In genomic region chr16:68332411-68333121, GRCh38 we compare ENCODE assay signal across 8 cellular contexts. TPM values are rescaled to one million over a fixed set of nuclear protein-coding genes. Genes with fewer than 3 reads are reported as not detected.
DNase-seq lines count a peak whose midpoint lies in the region; ATAC-seq lines count a peak whose summit lies in the region.

No MANE protein-coding gene starts in this region.

- H3K27ac ChIP-seq in thymus (ENCODE audit: low read depth): peak overlapping the region; percentile 87

- H3K9me3 ChIP-seq in thymus (ENCODE audit: control insufficient read depth): no peaks in the 10 kb centered on the region

- H3K4me1 ChIP-seq in thymus (ENCODE audit: control insufficient read depth, insufficient read depth, low read length): peaks cover 28% of the 10 kb centered on the region

- peaks cover 20% of the 10 kb centered on the region for H3K4me1 Mint-ChIP-seq in activated CD8-positive, alpha-beta memory T cell treated with anti-CD3 and anti-CD28 coated beads, Interleukin-2, amount 10 ng/mL, durations not matched to agents 7 days and 5 days
- peaks cover 27% of the 10 kb centered on the region for H3K4me1 Mint-ChIP-seq in activated CD8-positive, alpha-beta T cell treated with anti-CD3 and anti-CD28 coated beads, Interleukin-2, amount 10 ng/mL, durations not matched to agents 7 days and 5 days (ENCODE audit: low read depth)

- H3K4me3 Mint-ChIP-seq in activated CD8-positive, alpha-beta memory T cell treated with anti-CD3 and anti-CD28 coated beads, Interleukin-2, amount 10 ng/mL, durations not matched to agents 7 days and 5 days: no peak overlapping the region
- peak overlapping the region; percentile 23 for H3K4me3 Mint-ChIP-seq in activated CD8-positive, alpha-beta T cell treated with anti-CD3 and anti-CD28 coated beads, Interleukin-2, amount 10 ng/mL, durations not matched to agents 7 days and 5 days

- POLR2A ChIA-PET in activated CD8-positive, alpha-beta T cell treated with anti-CD3 and anti-CD28 coated beads, Interleukin-2, amount 10 ng/mL, durations not matched to agents 7 days and 5 days (lab: Charles Lee): interaction anchor here (0.8 kb wide), 1 partner anchor 22 kb away, joined by 3 read pairs; the partner anchor contains the start of genes PRMT7 and SLC7A6OS

- peaks cover 31% of the 10 kb centered on the region for H3K36me3 Mint-ChIP-seq in activated CD8-positive, alpha-beta memory T cell treated with anti-CD3 and anti-CD28 coated beads, Interleukin-2, amount 10 ng/mL, durations not matched to agents 7 days and 5 days
- H3K36me3 Mint-ChIP-seq in activated CD8-positive, alpha-beta T cell treated with anti-CD3 and anti-CD28 coated beads, Interleukin-2, amount 10 ng/mL, durations not matched to agents 7 days and 5 days (ENCODE audit: low read depth): peaks cover 53% of the 10 kb centered on the region

- H3K36me3 ChIP-seq in thymus (ENCODE audit: control insufficient read depth, insufficient read depth): peaks cover 39% of the 10 kb centered on the region

- peak overlapping the region; percentile 73 for H3K27ac Mint-ChIP-seq in activated CD8-positive, alpha-beta memory T cell treated with anti-CD3 and anti-CD28 coated beads, Interleukin-2, amount 10 ng/mL, durations not matched to agents 7 days and 5 days
- H3K27ac Mint-ChIP-seq in activated CD8-positive, alpha-beta T cell treated with anti-CD3 and anti-CD28 coated beads, Interleukin-2, amount 10 ng/mL, durations not matched to agents 7 days and 5 days: peak overlapping the region; percentile 83

- H3K27me3 ChIP-seq in thymus (ENCODE audit: control insufficient read depth, insufficient read depth): no peaks in the 10 kb centered on the region

- 35% methylated on average over 7 of the region's 7 CpGs for WGBS in thymus

- no peaks in the 10 kb centered on the region for H3K9me3 Mint-ChIP-seq in activated CD8-positive, alpha-beta memory T cell treated with anti-CD3 and anti-CD28 coated beads, Interleukin-2, amount 10 ng/mL, durations not matched to agents 7 days and 5 days (ENCODE audit: low read depth)
- H3K9me3 Mint-ChIP-seq in activated CD8-positive, alpha-beta T cell treated with anti-CD3 and anti-CD28 coated beads, Interleukin-2, amount 10 ng/mL, durations not matched to agents 7 days and 5 days (ENCODE audit: insufficient read depth): no peaks in the 10 kb centered on the region

- DNase-seq in activated CD8-positive, alpha-beta memory T cell treated with anti-CD3 and anti-CD28 coated beads, Interleukin-2, amount 10 ng/mL, durations not matched to agents 7 days and 5 days: no peak
- no peak for DNase-seq in activated CD8-positive, alpha-beta memory T cell treated with anti-CD3 and anti-CD28 coated beads, Interleukin-2, amount 50 U/mL, for 4 hours
- DNase-seq in activated CD8-positive, alpha-beta T cell treated with anti-CD3 and anti-CD28 coated beads, Interleukin-2, amount 10 ng/mL, durations not matched to agents 7 days and 5 days: peak; percentile 32
- peak in 1 of 2 donors; percentile 28 for DNase-seq in left colon
- DNase-seq in activated CD4-positive, alpha-beta T cell treated with anti-CD3 and anti-CD28 coated beads, Interleukin-2, amount 50 U/mL, for 1 hour: no peak

- CTCF ChIA-PET in activated CD8-positive, alpha-beta memory T cell treated with anti-CD3 and anti-CD28 coated beads, Interleukin-2, amount 10 ng/mL, durations not matched to agents 7 days and 5 days (lab: Charles Lee): interaction anchor here (0.7 to 21.5 kb wide), 5 partner anchors 22 to 81 kb away, joined by 3 to 451 read pairs (median 4); partner anchors contain the start of genes PRMT7, SLC7A6 and SLC7A6OS
- CTCF ChIA-PET in activated CD8-positive, alpha-beta T cell treated with anti-CD3 and anti-CD28 coated beads, Interleukin-2, amount 10 ng/mL, durations not matched to agents 7 days and 5 days (lab: Charles Lee): interaction anchor here (1.3 to 20.0 kb wide), 4 partner anchors 9 to 71 kb away, joined by 3 to 544 read pairs (median 6); partner anchors contain the start of genes PRMT7, SLC7A6 and SLC7A6OS

- no peak overlapping the region for H3K4me3 ChIP-seq in thymus (ENCODE audit: low read length)

- ATAC-seq in activated CD8-positive, alpha-beta memory T cell treated with anti-CD3 and anti-CD28 coated beads, Interleukin-2, amount 10 ng/mL, durations not matched to agents 7 days and 5 days: no peak
- ATAC-seq in activated CD8-positive, alpha-beta T cell treated with anti-CD3 and anti-CD28 coated beads, Interleukin-2, amount 10 ng/mL, durations not matched to agents 7 days and 5 days: peak; percentile 50
- ATAC-seq in left colon (peak; percentile 12), HG03565 (IDR thresholded peaks at IDR 0.05; ENCODE audit: unreplicated experiment) (no peak), GM19463 (IDR thresholded peaks at IDR 0.05; ENCODE audit: unreplicated experiment) (no peak)

- no peaks in the 10 kb centered on the region for H3K27me3 Mint-ChIP-seq in activated CD8-positive, alpha-beta memory T cell treated with anti-CD3 and anti-CD28 coated beads, Interleukin-2, amount 10 ng/mL, durations not matched to agents 7 days and 5 days
- no peaks in the 10 kb centered on the region for H3K27me3 Mint-ChIP-seq in activated CD8-positive, alpha-beta T cell treated with anti-CD3 and anti-CD28 coated beads, Interleukin-2, amount 10 ng/mL, durations not matched to agents 7 days and 5 days (ENCODE audit: low read depth)

- intact Hi-C loops in left colon (cut with DNase I, micrococcal nuclease): loop anchor here in 1 of 2 donors (5.0 kb wide), 1 partner anchor 90 kb away; no protein-coding TSS in a partner anchor

RNA-seq across cellular contexts. Expression of gene PRMT7, which starts 21.7 kb away (rescaled TPM):
- 10 to 100 TPM; 60.9 to 73.9 TPM for total RNA-seq in activated CD8-positive, alpha-beta memory T cell treated with anti-CD3 and anti-CD28 coated beads, Interleukin-2, amount 10 ng/mL, durations not matched to agents 7 days and 5 days
- total RNA-seq in activated CD8-positive, alpha-beta T cell treated with anti-CD3 and anti-CD28 coated beads, Interleukin-2, amount 10 ng/mL, durations not matched to agents 7 days and 5 days: 10 to 100 TPM; 70.4 to 73.2 TPM
- total RNA-seq in left colon: 10 to 100 TPM; 26.3 to 27.7 TPM
- 65.5 TPM for polyA plus RNA-seq in thymus

RNA-seq across cellular contexts. Expression of gene SLC7A6OS, which starts 21.8 kb away (rescaled TPM):
- 10 to 100 TPM; 29.8 to 30.8 TPM for total RNA-seq in activated CD8-positive, alpha-beta memory T cell treated with anti-CD3 and anti-CD28 coated beads, Interleukin-2, amount 10 ng/mL, durations not matched to agents 7 days and 5 days
- 10 to 100 TPM; 26.3 to 30.7 TPM for total RNA-seq in activated CD8-positive, alpha-beta T cell treated with anti-CD3 and anti-CD28 coated beads, Interleukin-2, amount 10 ng/mL, durations not matched to agents 7 days and 5 days
- 10 to 100 TPM; 13.9 to 15.4 TPM for total RNA-seq in left colon
- 12.8 TPM for polyA plus RNA-seq in thymus

Comparison
In these comparisons a context has a peak if more than half of its experiments do, and no peak if none do; other contexts are left out.
1. ATAC-seq: peak in activated CD8-positive, alpha-beta T cell treated with anti-CD3 and anti-CD28 coated beads, Interleukin-2, amount 10 ng/mL, durations not matched to agents 7 days and 5 days (single experiment) and left colon (single experiment); none in activated CD8-positive, alpha-beta memory T cell treated with anti-CD3 and anti-CD28 coated beads, Interleukin-2, amount 10 ng/mL, durations not matched to agents 7 days and 5 days (single experiment), HG03565 (single experiment) and GM19463 (single experiment).